In the genomic region with DNA sequence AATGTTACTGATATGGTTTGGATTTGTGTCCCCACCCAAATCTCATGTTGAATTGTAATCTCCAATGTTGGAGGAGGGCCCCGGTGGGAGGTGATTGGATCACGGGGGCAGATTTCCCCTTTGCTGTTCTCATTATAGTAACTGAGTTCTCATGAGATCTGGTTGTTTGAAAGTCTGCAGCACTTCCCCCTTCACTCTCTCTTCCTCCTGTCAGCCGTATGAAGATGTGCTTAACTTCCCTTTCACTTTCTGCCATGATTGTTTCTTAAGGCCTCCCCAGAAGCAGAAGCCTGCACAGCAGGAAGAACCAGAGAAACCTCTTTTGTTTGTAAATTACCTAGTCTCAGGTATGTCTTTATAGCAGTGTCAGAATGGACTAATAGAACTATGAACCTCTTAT, we compare ENCODE assay signal across 9 cellular contexts. TPM values are rescaled to one million over a fixed set of nuclear protein-coding genes. Genes with fewer than 3 reads are reported as not detected.
DNase-seq lines count a peak whose midpoint lies in the region; ATAC-seq and TF ChIP-seq lines count a peak whose summit lies in the region.
"Had no signal": no experiment of that assay in that cellular context is flagged by ENCODE, and none has a peak within 500 bp of the region (broad histone marks: within the 10 kb centered on the region; RNA-seq: fewer than 3 reads in every experiment).

No MANE protein-coding gene starts in this region.

- no peaks in the 10 kb centered on the region for H3K9me3 ChIP-seq in CD8-positive, alpha-beta T cell (ENCODE audit: low read length)
- H3K9me3 ChIP-seq: pancreas had no signal

- peak overlapping the region; percentile 88 for H3K27ac Mint-ChIP-seq in CD8-positive, alpha-beta T cell
- H3K27ac Mint-ChIP-seq in activated naive CD8-positive, alpha-beta T cell treated with anti-CD3 and anti-CD28 coated beads for 36 hours = peak overlapping the region; percentile 82

- peak overlapping the region; percentile 62 for H3K4me3 Mint-ChIP-seq in CD8-positive, alpha-beta T cell
- peak overlapping the region; percentile 16 for H3K4me3 Mint-ChIP-seq in activated naive CD8-positive, alpha-beta T cell treated with anti-CD3 and anti-CD28 coated beads for 36 hours

- peaks cover 13% of the 10 kb centered on the region for H3K36me3 Mint-ChIP-seq in CD8-positive, alpha-beta T cell
- H3K36me3 Mint-ChIP-seq in activated naive CD8-positive, alpha-beta T cell treated with anti-CD3 and anti-CD28 coated beads for 36 hours = peaks cover 53% of the 10 kb centered on the region

- no peaks in the 10 kb centered on the region for H3K27me3 Mint-ChIP-seq in CD8-positive, alpha-beta T cell (ENCODE audit: low read depth)
- H3K27me3 Mint-ChIP-seq in activated naive CD8-positive, alpha-beta T cell treated with anti-CD3 and anti-CD28 coated beads for 36 hours = no peaks in the 10 kb centered on the region

- intact Hi-C loops in CD8-positive, alpha-beta T cell (cut with DNase I, micrococcal nuclease) = no loop called here

- no peak overlapping the region for H3K4me3 ChIP-seq in CD8-positive, alpha-beta T cell (ENCODE audit: low read depth, low read length)
- H3K4me3 ChIP-seq: pancreas had no signal

- ATAC-seq in CD8-positive, alpha-beta T cell = peak; percentile 75
- peak; percentile 57 for ATAC-seq in GM19328 (IDR thresholded peaks at IDR 0.05; ENCODE audit: unreplicated experiment)
- peak; percentile 77 for ATAC-seq in HG03280 (IDR thresholded peaks at IDR 0.05; ENCODE audit: unreplicated experiment)

- H3K9me3 Mint-ChIP-seq in CD8-positive, alpha-beta T cell = peaks cover 9% of the 10 kb centered on the region
- peaks cover 27% of the 10 kb centered on the region for H3K9me3 Mint-ChIP-seq in activated naive CD8-positive, alpha-beta T cell treated with anti-CD3 and anti-CD28 coated beads for 36 hours

- no peaks in the 10 kb centered on the region for H3K36me3 ChIP-seq in CD8-positive, alpha-beta T cell (ENCODE audit: insufficient read depth, low read length)
- H3K36me3 ChIP-seq: pancreas had no signal

- H3K27ac ChIP-seq in CD8-positive, alpha-beta T cell (ENCODE audit: low read depth, low read length) = no peak overlapping the region

- POLR2A ChIA-PET in CD8-positive, alpha-beta T cell (lab: Charles Lee) = interaction anchor here (0.6 to 1.0 kb wide), 2 partner anchors 29 to 589 kb away, joined by 3 read pairs; no protein-coding TSS in a partner anchor

- TF ChIP-seq CTCF in CD8-positive, alpha-beta T cell (IDR thresholded peaks at IDR 0.05) = no peak

- peaks cover 17% of the 10 kb centered on the region for H3K4me1 ChIP-seq in CD8-positive, alpha-beta T cell (ENCODE audit: insufficient read depth, low read length)
- H3K4me1 ChIP-seq: pancreas had no signal

- no peaks in the 10 kb centered on the region for H3K27me3 ChIP-seq in CD8-positive, alpha-beta T cell (ENCODE audit: insufficient read depth, low read length)
- H3K27me3 ChIP-seq: pancreas had no signal

- CTCF ChIA-PET in CD8-positive, alpha-beta T cell (lab: Charles Lee) = no interaction called here

- DNase-seq in CD8-positive, alpha-beta T cell = peak in 1 of 7 experiments; percentile 30
- no peak for DNase-seq in activated naive CD8-positive, alpha-beta T cell treated with anti-CD3 and anti-CD28 coated beads for 36 hours
- no peak for DNase-seq in pons (ENCODE audit: low spot score)
- DNase-seq in SK-N-DZ (ENCODE audit: low spot score) = no peak
- no peak for DNase-seq in NCI-H510A (lab: John Stamatoyannopoulos, UW)
- DNase-seq in COR-L47 (lab: John Stamatoyannopoulos, UW) = no peak

- peaks cover 53% of the 10 kb centered on the region for H3K4me1 Mint-ChIP-seq in CD8-positive, alpha-beta T cell (ENCODE audit: low read depth)
- H3K4me1 Mint-ChIP-seq in activated naive CD8-positive, alpha-beta T cell treated with anti-CD3 and anti-CD28 coated beads for 36 hours = peaks cover 28% of the 10 kb centered on the region

RNA-seq across cellular contexts. Expression of gene TRIM33, which starts 28.4 kb away (rescaled TPM):
- 10 to 100 TPM; 50.4 to 50.7 TPM for total RNA-seq in CD8-positive, alpha-beta T cell
- 10 to 100 TPM; 31.5 to 32.8 TPM for total RNA-seq in activated naive CD8-positive, alpha-beta T cell treated with anti-CD3 and anti-CD28 coated beads for 36 hours
- 18.7 and 20.4 TPM in 2 replicates for polyA plus RNA-seq in SK-N-DZ (2014; cell fraction: cytosol; rRNA removed)
- polyA plus RNA-seq in SK-N-DZ (2014; cell fraction: nucleus; rRNA removed) = 25.4 and 26.7 TPM in 2 replicates
